20 cellular contexts compared by ENCODE assay signal in the genomic region with DNA sequence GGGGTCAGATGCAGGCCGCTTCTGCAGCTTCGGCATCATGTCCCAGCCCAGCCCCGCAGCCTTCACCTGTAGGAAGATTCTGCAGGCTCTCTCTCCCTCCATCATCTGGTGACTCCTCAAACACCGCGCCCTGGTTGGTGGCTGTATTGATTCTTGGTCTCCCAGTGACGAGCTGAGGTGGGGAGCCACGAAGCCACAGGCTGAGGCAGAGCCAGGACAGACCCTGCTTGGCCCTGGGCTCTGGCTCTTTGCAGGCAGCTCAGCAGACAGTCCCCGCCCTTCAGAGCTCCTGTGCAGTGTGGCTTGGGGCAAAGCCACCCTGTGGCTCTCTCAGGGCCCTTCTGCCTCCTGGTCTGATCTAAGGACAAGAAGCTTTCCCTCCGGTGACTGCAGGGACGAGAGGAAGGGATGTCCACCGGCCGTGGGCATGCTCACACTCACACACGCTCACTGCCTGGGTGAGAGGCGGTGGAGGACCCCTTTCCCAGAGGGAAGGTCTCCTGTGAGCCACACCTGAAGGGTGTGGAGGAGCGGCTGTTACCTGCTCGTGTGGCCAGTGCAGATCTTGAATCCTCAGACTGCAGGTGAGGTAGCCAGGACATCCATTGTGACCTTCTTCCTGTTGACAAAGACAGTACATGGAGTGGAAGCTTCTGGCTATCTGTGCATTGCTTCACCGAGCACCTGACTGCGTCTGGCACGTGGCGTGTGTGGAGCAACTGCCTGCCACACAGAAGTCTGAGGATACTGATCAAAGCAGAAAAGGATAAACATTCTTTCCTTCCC.
DNase-seq lines count a peak whose midpoint lies in the region; ATAC-seq and TF ChIP-seq lines count a peak whose summit lies in the region.
"Had no signal": no experiment of that assay in that cellular context is flagged by ENCODE, and none has a peak within 500 bp of the region (broad histone marks: within the 10 kb centered on the region; RNA-seq: fewer than 3 reads in every experiment).

No MANE protein-coding gene starts in this region.

- no peak overlapping the region for H3K4me3 Mint-ChIP-seq in activated CD8-positive, alpha-beta T cell treated with anti-CD3 and anti-CD28 coated beads, Interleukin-2, amount 10 ng/mL, durations not matched to agents 7 days and 5 days
- no peak overlapping the region for H3K4me3 Mint-ChIP-seq in activated CD8-positive, alpha-beta T cell treated with anti-CD3 and anti-CD28 coated beads for 36 hours
- H3K4me3 Mint-ChIP-seq in CD4-positive, alpha-beta memory T cell = no peak overlapping the region
- H3K4me3 Mint-ChIP-seq: dendritic cell treated with granulocyte-macrophage colony-stimulating factor and Interleukin-4, amounts not matched to agents 40 ng/mL and 50 ng/mL, for 4 days; mesothelial cell of epicardium; type B pancreatic cell had no signal

- TF ChIP-seq POLR2A in esophagus muscularis mucosa (IDR thresholded peaks at IDR 0.05; ENCODE audit: low read depth) = no peak

- H3K27ac Mint-ChIP-seq in activated CD8-positive, alpha-beta T cell treated with anti-CD3 and anti-CD28 coated beads, Interleukin-2, amount 10 ng/mL, durations not matched to agents 7 days and 5 days = peak overlapping the region; percentile 87
- no peak overlapping the region for H3K27ac Mint-ChIP-seq in activated CD8-positive, alpha-beta T cell treated with anti-CD3 and anti-CD28 coated beads for 36 hours
- H3K27ac Mint-ChIP-seq in CD4-positive, alpha-beta memory T cell = peak overlapping the region in 5 of 7 donors; percentile 90 to 93 (median 91)
- H3K27ac Mint-ChIP-seq: dendritic cell treated with granulocyte-macrophage colony-stimulating factor and Interleukin-4, amounts not matched to agents 40 ng/mL and 50 ng/mL, for 4 days; mesothelial cell of epicardium; type B pancreatic cell had no signal

- WGBS in esophagus muscularis mucosa = 62% methylated on average over 12 of the region's 20 CpGs

- intact Hi-C loops in activated CD8-positive, alpha-beta T cell treated with anti-CD3 and anti-CD28 coated beads for 36 hours (cut with micrococcal nuclease) = loop anchor here (5.0 kb wide), 1 partner anchor 35 kb away; no protein-coding TSS in a partner anchor
- intact Hi-C loops in CD4-positive, alpha-beta memory T cell (cut with micrococcal nuclease) = no loop called here
- intact Hi-C loops in esophagus muscularis mucosa (cut with DNase I) = no loop called here

- TF ChIP-seq CTCF in activated CD8-positive, alpha-beta T cell treated with anti-CD3 and anti-CD28 coated beads for 36 hours (IDR thresholded peaks at IDR 0.05) = no peak
- no peak for TF ChIP-seq CTCF in esophagus muscularis mucosa (IDR thresholded peaks at IDR 0.05)
- no peak for TF ChIP-seq CTCF in omental fat pad (IDR thresholded peaks at IDR 0.05)

- POLR2A ChIA-PET in activated CD8-positive, alpha-beta T cell treated with anti-CD3 and anti-CD28 coated beads, Interleukin-2, amount 10 ng/mL, durations not matched to agents 7 days and 5 days (lab: Charles Lee) = no interaction called here
- POLR2A ChIA-PET in activated CD8-positive, alpha-beta T cell treated with anti-CD3 and anti-CD28 coated beads for 36 hours (lab: Charles Lee) = interaction anchor here (1.3 to 2.3 kb wide), 4 partner anchors 12 to 78 kb away, joined by 4 to 7 read pairs (median 6); no protein-coding TSS in a partner anchor
- POLR2A ChIA-PET in CD4-positive, alpha-beta memory T cell (lab: Charles Lee; ENCODE audit: partially characterized antibody) = no interaction called here

- DNase-seq in activated CD8-positive, alpha-beta T cell treated with anti-CD3 and anti-CD28 coated beads, Interleukin-2, amount 10 ng/mL, durations not matched to agents 7 days and 5 days = no peak
- no peak for DNase-seq in activated CD8-positive, alpha-beta T cell treated with anti-CD3 and anti-CD28 coated beads for 36 hours
- DNase-seq in CD4-positive, alpha-beta memory T cell = no peak
- DNase-seq in esophagus muscularis mucosa (ENCODE audit: extremely low spot score) (no peak), omental fat pad (ENCODE audit: low spot score) (peak; percentile 4), activated gamma-delta T cell (lab: John Stamatoyannopoulos, UW) (no peak), AG08395 (ENCODE audit: low spot score) (no peak)
- DNase-seq in activated CD4-positive, alpha-beta T cell treated with anti-CD3 and anti-CD28 coated beads, Interleukin-2, amount 50 U/mL, for 48 hours = no peak
- DNase-seq: 8988T, DMS 273 treated with DMSO at 0.1 percent for 48 hours, GOT3, KBM-7, NCI-H187, NCI-H446 treated with DMSO at 0.1 percent for 48 hours, retina had no signal

- peaks cover 42% of the 10 kb centered on the region for H3K9me3 Mint-ChIP-seq in activated CD8-positive, alpha-beta T cell treated with anti-CD3 and anti-CD28 coated beads, Interleukin-2, amount 10 ng/mL, durations not matched to agents 7 days and 5 days (ENCODE audit: insufficient read depth)
- peaks cover 34% of the 10 kb centered on the region for H3K9me3 Mint-ChIP-seq in activated CD8-positive, alpha-beta T cell treated with anti-CD3 and anti-CD28 coated beads for 36 hours
- H3K9me3 Mint-ChIP-seq in CD4-positive, alpha-beta memory T cell = peaks cover 3 to 38% (median 26%) of the 10 kb centered on the region in 8 donors
- H3K9me3 Mint-ChIP-seq: type B pancreatic cell had no signal

- H3K9me3 ChIP-seq in CD4-positive, alpha-beta memory T cell (ENCODE audit: control insufficient read depth in 1 of 2, low read length in 2 of 2) = peaks cover 0 to 13% of the 10 kb centered on the region in 2 donors
- peaks cover 0 to 18% (median 7%) of the 10 kb centered on the region in 4 donors for H3K9me3 ChIP-seq in esophagus muscularis mucosa

- peaks cover 4% of the 10 kb centered on the region for H3K27me3 Mint-ChIP-seq in activated CD8-positive, alpha-beta T cell treated with anti-CD3 and anti-CD28 coated beads, Interleukin-2, amount 10 ng/mL, durations not matched to agents 7 days and 5 days (ENCODE audit: low read depth)
- peaks cover 6% of the 10 kb centered on the region for H3K27me3 Mint-ChIP-seq in activated CD8-positive, alpha-beta T cell treated with anti-CD3 and anti-CD28 coated beads for 36 hours
- peaks cover 0 to 3% of the 10 kb centered on the region in 2 donors for H3K27me3 Mint-ChIP-seq in CD4-positive, alpha-beta memory T cell
- H3K27me3 Mint-ChIP-seq: dendritic cell treated with granulocyte-macrophage colony-stimulating factor and Interleukin-4, amounts not matched to agents 40 ng/mL and 50 ng/mL, for 4 days; type B pancreatic cell had no signal

- no peak overlapping the region for H3K4me3 ChIP-seq in CD4-positive, alpha-beta memory T cell (ENCODE audit: low read length in 2 of 2)
- H3K4me3 ChIP-seq in esophagus muscularis mucosa = no peak overlapping the region
- H3K4me3 ChIP-seq: BLaER1, body of pancreas had no signal

- CTCF ChIA-PET in activated CD8-positive, alpha-beta T cell treated with anti-CD3 and anti-CD28 coated beads, Interleukin-2, amount 10 ng/mL, durations not matched to agents 7 days and 5 days (lab: Charles Lee) = no interaction called here
- CTCF ChIA-PET in activated CD8-positive, alpha-beta T cell treated with anti-CD3 and anti-CD28 coated beads for 36 hours (lab: Charles Lee) = interaction anchor here (1.1 kb wide), 1 partner anchor 65 kb away, joined by 3 read pairs; no protein-coding TSS in a partner anchor
- CTCF ChIA-PET in CD4-positive, alpha-beta memory T cell (lab: Charles Lee; ENCODE audit: partially characterized antibody) = no interaction called here

- peaks cover 24% of the 10 kb centered on the region for H3K4me1 Mint-ChIP-seq in activated CD8-positive, alpha-beta T cell treated with anti-CD3 and anti-CD28 coated beads, Interleukin-2, amount 10 ng/mL, durations not matched to agents 7 days and 5 days (ENCODE audit: low read depth)
- H3K4me1 Mint-ChIP-seq in activated CD8-positive, alpha-beta T cell treated with anti-CD3 and anti-CD28 coated beads for 36 hours (ENCODE audit: low read depth) = peaks cover 33% of the 10 kb centered on the region
- H3K4me1 Mint-ChIP-seq in CD4-positive, alpha-beta memory T cell = peaks cover 14 to 30% (median 21%) of the 10 kb centered on the region in 4 donors

- no peak overlapping the region for H3K27ac ChIP-seq in CD4-positive, alpha-beta memory T cell (ENCODE audit: low read depth, low read length)
- H3K27ac ChIP-seq in esophagus muscularis mucosa (replicated peaks in 1 of 4) = peak overlapping the region; percentile 10 to 62 (median 24)
- H3K27ac ChIP-seq: BLaER1, body of pancreas had no signal

- H3K4me1 ChIP-seq in CD4-positive, alpha-beta memory T cell (ENCODE audit: insufficient read depth, low read length) = peaks cover 19% of the 10 kb centered on the region
- peaks cover 0 to 62% (median 52%) of the 10 kb centered on the region in 4 donors for H3K4me1 ChIP-seq in esophagus muscularis mucosa
- H3K4me1 ChIP-seq: body of pancreas had no signal

- no peak for TF ChIP-seq EP300 in esophagus muscularis mucosa (IDR thresholded peaks at IDR 0.05)

- ATAC-seq in activated CD8-positive, alpha-beta T cell treated with anti-CD3 and anti-CD28 coated beads, Interleukin-2, amount 10 ng/mL, durations not matched to agents 7 days and 5 days = no peak
- ATAC-seq in activated CD8-positive, alpha-beta T cell treated with anti-CD3 and anti-CD28 coated beads for 36 hours = no peak
- peak; percentile 35 for ATAC-seq in omental fat pad (ENCODE audit: low FRiP score)
- ATAC-seq: body of pancreas had no signal

- no peaks in the 10 kb centered on the region for H3K36me3 ChIP-seq in CD4-positive, alpha-beta memory T cell (ENCODE audit: insufficient read depth, low read length)
- peaks cover 0 to 19% (median 5%) of the 10 kb centered on the region in 4 donors for H3K36me3 ChIP-seq in esophagus muscularis mucosa

- no peaks in the 10 kb centered on the region for H3K27me3 ChIP-seq in CD4-positive, alpha-beta memory T cell (ENCODE audit: insufficient read depth, low read length)
- no peaks in the 10 kb centered on the region for H3K27me3 ChIP-seq in esophagus muscularis mucosa
- H3K27me3 ChIP-seq: BLaER1, body of pancreas had no signal

- H3K36me3 Mint-ChIP-seq in activated CD8-positive, alpha-beta T cell treated with anti-CD3 and anti-CD28 coated beads, Interleukin-2, amount 10 ng/mL, durations not matched to agents 7 days and 5 days (ENCODE audit: low read depth) = peaks cover 43% of the 10 kb centered on the region
- peaks cover 46% of the 10 kb centered on the region for H3K36me3 Mint-ChIP-seq in activated CD8-positive, alpha-beta T cell treated with anti-CD3 and anti-CD28 coated beads for 36 hours (ENCODE audit: low read depth)
- H3K36me3 Mint-ChIP-seq in CD4-positive, alpha-beta memory T cell = peaks cover 30 to 39% of the 10 kb centered on the region in 2 donors
